Comparison of ENCODE assay signal across 17 cellular contexts in the genomic region with DNA sequence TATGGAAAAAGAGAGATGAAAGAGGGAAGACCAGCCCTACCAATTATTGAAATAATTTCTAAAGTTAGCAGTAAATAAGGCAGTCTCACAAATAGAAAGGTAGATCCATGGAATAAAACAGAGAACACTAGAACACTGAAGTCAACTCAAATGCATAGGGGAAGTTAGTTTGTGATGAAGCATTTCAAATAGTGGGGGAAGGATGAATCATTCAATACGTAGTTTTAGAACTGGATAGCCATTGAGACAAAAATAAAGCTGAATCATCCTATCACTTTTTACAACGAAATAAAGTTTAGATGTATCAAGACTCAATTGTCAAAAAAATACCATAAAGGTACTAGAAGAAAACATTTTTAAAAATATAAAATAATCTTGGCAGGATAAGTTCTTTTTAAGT.
"Had no signal": no experiment of that assay in that cellular context is flagged by ENCODE, and none has a peak within 500 bp of the region (broad histone marks: within the 10 kb centered on the region; RNA-seq: fewer than 3 reads in every experiment).

No MANE protein-coding gene starts in this region.

- DNase-seq: activated B cell treated with CpG ODN at 0.5 μM for 24 hours; activated CD4-positive, alpha-beta T cell treated with anti-CD3 and anti-CD28 coated beads for 48 hours; activated CD8-positive, alpha-beta T cell treated with anti-CD3 and anti-CD28 coated beads for 36 hours; activated effector memory CD4-positive, alpha-beta T cell treated with Interleukin-2 at 50 U/mL for 16 hours; activated T-cell treated with anti-CD3 and anti-CD28 coated beads, Interleukin-2, amount 50 U/mL, for 4 hours; adrenal gland; body of pancreas; dorsolateral prefrontal cortex; endodermal cell; foreskin fibroblast; glutamatergic neuron; nephron progenitor cell; right cardiac atrium; stimulated activated CD4-positive, alpha-beta T cell treated with anti-CD3 and anti-CD28 coated beads, Interleukin-1b, Interleukin-23, amount 100 ng/mL, for 48 hours; T-helper 17 cell had no signal

- ATAC-seq: activated CD8-positive, alpha-beta T cell treated with anti-CD3 and anti-CD28 coated beads for 36 hours; activated T-cell treated with anti-CD3 and anti-CD28 coated beads, Interleukin-2, amount 50 U/mL, for 4 hours; body of pancreas; esophagus mucosa; right cardiac atrium; stimulated activated memory B cell treated with anti-CD40 and anti-IgM and Interleukin-4, amounts not matched to agents 10 μg/mL and 1 μg/mL and 100 μg/mL, for 72 hours; T-helper 17 cell had no signal
